ENCODE assay signal across 12 cellular contexts in genomic region chr4:145881585-145881984, GRCh38. TPM values are rescaled to one million over a fixed set of nuclear protein-coding genes. Genes with fewer than 3 reads are reported as not detected.
DNase-seq lines count a peak whose midpoint lies in the region; ATAC-seq and TF ChIP-seq lines count a peak whose summit lies in the region.
"Had no signal": no experiment of that assay in that cellular context is flagged by ENCODE, and none has a peak within 500 bp of the region (broad histone marks: within the 10 kb centered on the region; RNA-seq: fewer than 3 reads in every experiment).

No MANE protein-coding gene starts in this region.

- DNase-seq in stimulated activated naive CD8-positive, alpha-beta T cell treated with anti-CD3 and anti-CD28 coated beads, Interleukin-15, amount 100 ng/mL, for 72 hours, result no peak
- no peak for DNase-seq in right lobe of liver
- DNase-seq in NCI-H128 (lab: John Stamatoyannopoulos, UW; ENCODE audit: unreplicated experiment), result no peak
- no peak for DNase-seq in NCI-H1436 (lab: John Stamatoyannopoulos, UW)
- DNase-seq in cortex of kidney (lab: John Stamatoyannopoulos, UW), result no peak
- DNase-seq: ACHN; activated naive CD4-positive, alpha-beta T cell treated with anti-CD3 and anti-CD28 coated beads, Interleukin-2, amount 10 ng/mL, durations not matched to agents 7 days and 5 days; HFFc6 had no signal

- peak overlapping the region; percentile 5 for H3K27ac Mint-ChIP-seq in stimulated activated naive CD8-positive, alpha-beta T cell treated with anti-CD3 and anti-CD28 coated beads, Interleukin-15, Interleukin-2, amounts not matched to agents 100 ng/mL and 50 ng/mL, for 24 hours
- no peak overlapping the region for H3K27ac Mint-ChIP-seq in stimulated activated naive CD8-positive, alpha-beta T cell treated with anti-CD3 and anti-CD28 coated beads, Interleukin-15, amount 100 ng/mL, for 72 hours
- H3K27ac Mint-ChIP-seq: activated naive CD4-positive, alpha-beta T cell treated with anti-CD3 and anti-CD28 coated beads, Interleukin-2, amount 10 ng/mL, durations not matched to agents 7 days and 5 days; HFFc6 had no signal

- no peaks in the 10 kb centered on the region for H3K27me3 ChIP-seq in duodenal mucosa (ENCODE audit: control insufficient read depth in 1 of 2, insufficient read depth in 2 of 2, low read length in 2 of 2)
- no peaks in the 10 kb centered on the region for H3K27me3 ChIP-seq in right lobe of liver

- H3K27ac ChIP-seq in duodenal mucosa (ENCODE audit: low read depth, low read length) (peak overlapping the region; percentile 6), right lobe of liver (no peak overlapping the region)
- H3K27ac ChIP-seq: VCaP had no signal

- H3K4me1 ChIP-seq in duodenal mucosa (ENCODE audit: control insufficient read depth in 1 of 2, insufficient read depth in 2 of 2, low read length in 2 of 2) (peaks cover 21 to 26% of the 10 kb centered on the region in 2 donors), right lobe of liver (peaks cover 0 to 9% (median 4%) of the 10 kb centered on the region in 4 donors)

- no peak overlapping the region for H3K9ac ChIP-seq in duodenal mucosa (ENCODE audit: low read depth in 1 of 2, low read length in 2 of 2)

- TF ChIP-seq CTCF in right lobe of liver (IDR thresholded peaks at IDR 0.05), result no peak

- no peaks in the 10 kb centered on the region for H3K27me3 Mint-ChIP-seq in stimulated activated naive CD8-positive, alpha-beta T cell treated with anti-CD3 and anti-CD28 coated beads, Interleukin-15, Interleukin-2, amounts not matched to agents 100 ng/mL and 50 ng/mL, for 24 hours
- no peaks in the 10 kb centered on the region for H3K27me3 Mint-ChIP-seq in stimulated activated naive CD8-positive, alpha-beta T cell treated with anti-CD3 and anti-CD28 coated beads, Interleukin-15, amount 100 ng/mL, for 72 hours
- H3K27me3 Mint-ChIP-seq: activated naive CD4-positive, alpha-beta T cell treated with anti-CD3 and anti-CD28 coated beads, Interleukin-2, amount 10 ng/mL, durations not matched to agents 7 days and 5 days had no signal

- WGBS in right lobe of liver (ENCODE audit: insufficient coverage, low coverage, low lambda C conversion rate, missing lambda C conversion rate), result 79% methylated on average over 4 of the region's 4 CpGs

- H3K36me3 ChIP-seq in duodenal mucosa (ENCODE audit: control insufficient read depth in 1 of 2, insufficient read depth in 2 of 2, low read length in 2 of 2) (peaks cover 12 to 27% of the 10 kb centered on the region in 2 donors), right lobe of liver (no peaks in the 10 kb centered on the region)

- peaks cover 54% of the 10 kb centered on the region for H3K4me1 Mint-ChIP-seq in stimulated activated naive CD8-positive, alpha-beta T cell treated with anti-CD3 and anti-CD28 coated beads, Interleukin-15, Interleukin-2, amounts not matched to agents 100 ng/mL and 50 ng/mL, for 24 hours (ENCODE audit: low read depth)
- peaks cover 57% of the 10 kb centered on the region for H3K4me1 Mint-ChIP-seq in stimulated activated naive CD8-positive, alpha-beta T cell treated with anti-CD3 and anti-CD28 coated beads, Interleukin-15, amount 100 ng/mL, for 72 hours
- H3K4me1 Mint-ChIP-seq: activated naive CD4-positive, alpha-beta T cell treated with anti-CD3 and anti-CD28 coated beads, Interleukin-2, amount 10 ng/mL, durations not matched to agents 7 days and 5 days had no signal

- no peak overlapping the region for H3K4me3 Mint-ChIP-seq in stimulated activated naive CD8-positive, alpha-beta T cell treated with anti-CD3 and anti-CD28 coated beads, Interleukin-15, Interleukin-2, amounts not matched to agents 100 ng/mL and 50 ng/mL, for 24 hours
- H3K4me3 Mint-ChIP-seq in stimulated activated naive CD8-positive, alpha-beta T cell treated with anti-CD3 and anti-CD28 coated beads, Interleukin-15, amount 100 ng/mL, for 72 hours, result no peak overlapping the region
- H3K4me3 Mint-ChIP-seq: activated naive CD4-positive, alpha-beta T cell treated with anti-CD3 and anti-CD28 coated beads, Interleukin-2, amount 10 ng/mL, durations not matched to agents 7 days and 5 days; HFFc6 had no signal

- intact Hi-C loops in right lobe of liver (cut with DNase I), result no loop called here

- no peaks in the 10 kb centered on the region for H3K9me3 ChIP-seq in duodenal mucosa (ENCODE audit: control insufficient read depth in 1 of 2, low read length in 2 of 2)
- no peaks in the 10 kb centered on the region for H3K9me3 ChIP-seq in right lobe of liver

- H3K4me3 ChIP-seq in duodenal mucosa (ENCODE audit: low read depth in 1 of 2, low read length in 2 of 2) (peak overlapping the region in 1 of 2 donors; percentile 18), right lobe of liver (no peak overlapping the region)

- no peaks in the 10 kb centered on the region for H3K9me3 Mint-ChIP-seq in stimulated activated naive CD8-positive, alpha-beta T cell treated with anti-CD3 and anti-CD28 coated beads, Interleukin-15, Interleukin-2, amounts not matched to agents 100 ng/mL and 50 ng/mL, for 24 hours
- H3K9me3 Mint-ChIP-seq in stimulated activated naive CD8-positive, alpha-beta T cell treated with anti-CD3 and anti-CD28 coated beads, Interleukin-15, amount 100 ng/mL, for 72 hours, result no peaks in the 10 kb centered on the region
- H3K9me3 Mint-ChIP-seq: activated naive CD4-positive, alpha-beta T cell treated with anti-CD3 and anti-CD28 coated beads, Interleukin-2, amount 10 ng/mL, durations not matched to agents 7 days and 5 days; HFFc6 had no signal

- H3K36me3 Mint-ChIP-seq in stimulated activated naive CD8-positive, alpha-beta T cell treated with anti-CD3 and anti-CD28 coated beads, Interleukin-15, Interleukin-2, amounts not matched to agents 100 ng/mL and 50 ng/mL, for 24 hours (ENCODE audit: low read depth), result peaks cover 84% of the 10 kb centered on the region

- no peak for TF ChIP-seq POLR2A in right lobe of liver (IDR thresholded peaks at IDR 0.05)

- no peak for ATAC-seq in stimulated activated naive CD8-positive, alpha-beta T cell treated with anti-CD3 and anti-CD28 coated beads, Interleukin-15, amount 100 ng/mL, for 72 hours
- ATAC-seq in HG03196 (IDR thresholded peaks at IDR 0.05; ENCODE audit: unreplicated experiment) (peak; percentile 45), right lobe of liver (no peak)

RNA-seq across cellular contexts. Expression of gene ZNF827, which starts 57.0 kb away (rescaled TPM):
- 1 to 10 TPM in 1 of 6 experiments, under 1 TPM in 5; 0.28 to 1.6 (median 0.68) TPM for total RNA-seq in right lobe of liver
